ENCODE assay signal across 16 cellular contexts in the genomic region with DNA sequence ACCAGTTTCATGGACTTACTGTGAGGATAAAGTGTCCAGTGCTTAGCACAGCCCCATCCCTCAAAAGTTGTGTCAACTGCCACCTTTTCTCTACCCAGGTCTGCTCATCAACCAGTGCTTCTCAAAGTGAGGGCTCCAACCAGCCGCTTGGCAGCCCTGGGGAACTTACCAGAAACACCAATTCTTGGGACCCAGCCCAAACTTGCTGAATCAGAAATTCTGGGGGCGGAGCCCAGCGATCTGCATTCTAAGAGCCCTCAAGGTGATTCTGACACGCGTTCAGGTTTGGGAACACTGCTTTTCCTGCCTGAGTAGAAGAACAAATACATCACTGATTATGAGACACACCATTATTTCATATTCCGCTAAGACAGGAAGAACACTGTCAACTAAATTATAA.
DNase-seq lines count a peak whose midpoint lies in the region; ATAC-seq and TF ChIP-seq lines count a peak whose summit lies in the region.
"Had no signal": no experiment of that assay in that cellular context is flagged by ENCODE, and none has a peak within 500 bp of the region (broad histone marks: within the 10 kb centered on the region; RNA-seq: fewer than 3 reads in every experiment).

No MANE protein-coding gene starts in this region.

- no peak overlapping the region for H3K27ac ChIP-seq in breast epithelium
- no peak overlapping the region for H3K27ac ChIP-seq in endodermal cell (ENCODE audit: low read depth, low read length)
- peak overlapping the region; percentile 6 for H3K27ac ChIP-seq in neural cell (ENCODE audit: low read length)
- H3K27ac ChIP-seq in sigmoid colon: no peak overlapping the region
- H3K27ac ChIP-seq: 22Rv1 had no signal

- H3K4me3 ChIP-seq in breast epithelium (no peak overlapping the region), endodermal cell (ENCODE audit: low read length) (no peak overlapping the region), neural cell (ENCODE audit: low read length) (no peak overlapping the region), sigmoid colon (no peak overlapping the region)

- TF ChIP-seq EP300 in neural cell (conservative IDR thresholded peaks at IDR 0.05; ENCODE audit: poor library complexity, severe bottlenecking) (no peak), sigmoid colon (IDR thresholded peaks at IDR 0.05) (no peak)

- TF ChIP-seq CTCF in MCF 10A (IDR thresholded peaks at IDR 0.05; ENCODE audit: unreplicated experiment) (no peak), breast epithelium (IDR thresholded peaks at IDR 0.05) (no peak), endodermal cell (conservative IDR thresholded peaks at IDR 0.05) (no peak), neural cell (IDR thresholded peaks at IDR 0.05; ENCODE audit: poor library complexity, severe bottlenecking) (no peak), sigmoid colon (IDR thresholded peaks at IDR 0.05) (no peak)

- H3K27me3 ChIP-seq in breast epithelium (no peaks in the 10 kb centered on the region), endodermal cell (ENCODE audit: control insufficient read depth, insufficient read depth, low read length, poor library complexity, severe bottlenecking) (no peaks in the 10 kb centered on the region), neural cell (ENCODE audit: insufficient read depth, low read depth, low read length) (no peaks in the 10 kb centered on the region), sigmoid colon (no peaks in the 10 kb centered on the region)

- H3K36me3 Mint-ChIP-seq in MCF 10A (ENCODE audit: insufficient read depth, unreplicated experiment): no peaks in the 10 kb centered on the region
- H3K36me3 Mint-ChIP-seq in endodermal cell (ENCODE audit: low read depth): no peaks in the 10 kb centered on the region
- H3K36me3 Mint-ChIP-seq: CD14-positive monocyte; CD8-positive, alpha-beta T cell had no signal

- no peak for ATAC-seq in HG02610 (IDR thresholded peaks at IDR 0.05; ENCODE audit: unreplicated experiment)
- ATAC-seq: CD8-positive, alpha-beta T cell had no signal

- POLR2A ChIA-PET in MCF 10A (lab: Yijun Ruan, JAX): no interaction called here

- H3K36me3 ChIP-seq in breast epithelium (no peaks in the 10 kb centered on the region), endodermal cell (ENCODE audit: control insufficient read depth, insufficient read depth, low read length) (no peaks in the 10 kb centered on the region), neural cell (ENCODE audit: insufficient read depth, low read length) (no peaks in the 10 kb centered on the region), sigmoid colon (no peaks in the 10 kb centered on the region)

- H3K4me3 Mint-ChIP-seq in MCF 10A (ENCODE audit: unreplicated experiment) (no peak overlapping the region), endodermal cell (no peak overlapping the region)
- H3K4me3 Mint-ChIP-seq: CD8-positive, alpha-beta T cell had no signal

- WGBS in endodermal cell (ENCODE audit: insufficient coverage in 1 of 2, insufficient read length in 1 of 2), 2 experiments: 84 to 88% methylated on average over 5 to 6 of the region's 6 CpGs
- 86 to 90% methylated on average over 6 of the region's 6 CpGs for WGBS in sigmoid colon, 2 donors

- CTCF ChIA-PET in MCF 10A (lab: Yijun Ruan, JAX): no interaction called here

- DNase-seq in MCF 10A (ENCODE audit: unreplicated experiment) (peak; percentile 56), breast epithelium (ENCODE audit: low spot score in 2 of 2) (no peak), endodermal cell (peak; percentile 28), ureter (ENCODE audit: low spot score) (peak; percentile 22), sigmoid colon (no peak)
- DNase-seq in activated effector memory CD4-positive, alpha-beta T cell treated with anti-CD3 and anti-CD28 coated beads, Interleukin-2, amount 50 U/mL, for 16 hours: no peak
- DNase-seq: CD8-positive, alpha-beta T cell; COR-L47; DMS153; DMS79 treated with DMSO at 0.1 percent for 48 hours; EL; GDM1 had no signal

- H3K9me3 Mint-ChIP-seq in MCF 10A (ENCODE audit: unreplicated experiment) (no peaks in the 10 kb centered on the region), endodermal cell (no peaks in the 10 kb centered on the region)
- H3K9me3 Mint-ChIP-seq: CD8-positive, alpha-beta T cell had no signal

- H2AFZ ChIP-seq in neural cell (ENCODE audit: low read depth, low read length): no peak overlapping the region

- no peak overlapping the region for H3K27ac Mint-ChIP-seq in MCF 10A (ENCODE audit: low read depth, unreplicated experiment)
- no peak overlapping the region for H3K27ac Mint-ChIP-seq in endodermal cell
- H3K27ac Mint-ChIP-seq: CD14-positive monocyte; CD8-positive, alpha-beta T cell had no signal

- H3K4me2 ChIP-seq in neural cell (ENCODE audit: low read length): no peak overlapping the region

- no peaks in the 10 kb centered on the region for H4K20me1 ChIP-seq in neural cell (ENCODE audit: insufficient read depth)

- no peaks in the 10 kb centered on the region for H3K4me1 ChIP-seq in breast epithelium
- no peaks in the 10 kb centered on the region for H3K4me1 ChIP-seq in endodermal cell (ENCODE audit: control insufficient read depth, insufficient read depth, low read length)
- H3K4me1 ChIP-seq in sigmoid colon: no peaks in the 10 kb centered on the region

- BruUV-seq in MCF 10A (replicated peaks; lab: Mats Ljungman, UMichigan): no TSS peak

- peaks cover 6% of the 10 kb centered on the region for H3F3A ChIP-seq in neural cell (ENCODE audit: insufficient read depth, low read length, poor library complexity, severe bottlenecking)

- peaks cover 20% of the 10 kb centered on the region for H3K27me3 Mint-ChIP-seq in MCF 10A (ENCODE audit: insufficient read depth, unreplicated experiment)
- peaks cover 23% of the 10 kb centered on the region for H3K27me3 Mint-ChIP-seq in endodermal cell (ENCODE audit: insufficient read depth)

- H3K9ac ChIP-seq in endodermal cell (ENCODE audit: extremely low read depth, low read length, poor library complexity, severe bottlenecking): no peak overlapping the region
- no peak overlapping the region for H3K9ac ChIP-seq in neural cell (ENCODE audit: low read length)

- intact Hi-C loops in MCF 10A (cut with micrococcal nuclease) (no loop called here), breast epithelium (cut with DNase I; ENCODE audit: low total_unique reads) (loop anchor here (5.0 kb wide), 1 partner anchor 370 kb away; no protein-coding TSS in a partner anchor), sigmoid colon (cut with DNase I) (no loop called here)

- TF ChIP-seq POLR2A in breast epithelium (IDR thresholded peaks at IDR 0.05) (no peak), sigmoid colon (IDR thresholded peaks at IDR 0.05) (no peak)

- no peaks in the 10 kb centered on the region for H3K9me2 ChIP-seq in neural cell (ENCODE audit: insufficient read depth, low read length)

- H3K79me2 ChIP-seq in neural cell (replicated peaks; ENCODE audit: insufficient read depth, low read length): no peaks in the 10 kb centered on the region

- no peak for TF ChIP-seq RAD21 in neural cell (conservative IDR thresholded peaks at IDR 0.05)

- no peaks in the 10 kb centered on the region for H3K9me3 ChIP-seq in breast epithelium
- no peaks in the 10 kb centered on the region for H3K9me3 ChIP-seq in endodermal cell (ENCODE audit: control insufficient read depth, low read length)
- no peaks in the 10 kb centered on the region for H3K9me3 ChIP-seq in neural cell (ENCODE audit: low read length)
- H3K9me3 ChIP-seq in sigmoid colon: no peaks in the 10 kb centered on the region

- no peaks in the 10 kb centered on the region for H3K4me1 Mint-ChIP-seq in MCF 10A (ENCODE audit: insufficient read depth, unreplicated experiment)
- no peaks in the 10 kb centered on the region for H3K4me1 Mint-ChIP-seq in endodermal cell
- H3K4me1 Mint-ChIP-seq: CD14-positive monocyte had no signal

TF ChIP-seq in neural cell, 6 proteins besides CTCF, POLR2A, EP300 and RAD21:
- no peak for TF ChIP-seq MXI1 (conservative IDR thresholded peaks at IDR 0.05; ENCODE audit: poor library complexity, severe bottlenecking)
- TF ChIP-seq TAF1 (IDR thresholded peaks at IDR 0.05; ENCODE audit: low read depth): no peak
- TF ChIP-seq REST (IDR thresholded peaks at IDR 0.05; ENCODE audit: borderline replicate concordance): no peak
- TF ChIP-seq EZH2 (IDR thresholded peaks at IDR 0.05; ENCODE audit: borderline replicate concordance, insufficient read depth, low read length, poor library complexity, severe bottlenecking): no peak
- TF ChIP-seq POLR2AphosphoS5 (IDR thresholded peaks at IDR 0.05): no peak
- no peak for TF ChIP-seq SMC3 (conservative IDR thresholded peaks at IDR 0.05; ENCODE audit: poor library complexity)

Comparison
In these comparisons a context has a peak if more than half of its experiments do, and no peak if none do; other contexts are left out.
1. DNase-seq: peak in MCF 10A (single experiment), endodermal cell (single experiment) and ureter (single experiment); none in breast epithelium (0 of 2), sigmoid colon (single experiment) and activated effector memory CD4-positive, alpha-beta T cell treated with anti-CD3 and anti-CD28 coated beads, Interleukin-2, amount 50 U/mL, for 16 hours (single experiment).